28 cellular contexts compared by ENCODE assay signal in the genomic region with DNA sequence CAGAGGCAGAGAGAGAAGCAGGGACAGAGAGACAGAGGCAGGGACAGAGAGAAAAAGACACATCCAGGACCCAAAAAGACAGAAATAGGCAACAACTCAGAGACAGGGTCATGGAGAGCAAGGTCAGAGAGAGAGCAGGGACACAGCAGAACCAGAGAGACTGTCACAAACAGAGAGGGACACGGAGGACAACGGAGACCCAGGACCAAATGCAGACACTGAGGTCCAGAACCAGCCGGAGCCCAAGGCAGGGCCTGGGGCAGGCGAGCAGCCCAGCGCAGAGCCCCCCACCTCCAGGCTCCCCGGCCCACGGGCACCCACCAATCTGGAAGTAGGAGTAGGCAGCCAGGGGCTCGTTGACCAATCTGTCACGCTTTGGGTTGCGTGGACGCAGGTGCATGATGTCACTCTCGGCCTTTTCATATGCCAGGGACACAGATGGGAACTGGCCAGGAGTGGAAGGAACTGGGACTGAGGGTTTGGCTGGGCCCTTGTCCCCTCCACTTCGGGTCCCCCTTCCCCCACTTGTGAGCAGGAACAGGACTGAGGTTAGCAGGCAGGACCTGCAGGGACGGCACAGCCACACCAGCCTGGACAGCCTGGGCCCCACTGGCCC. TPM values are rescaled to one million over a fixed set of nuclear protein-coding genes. Genes with fewer than 3 reads are reported as not detected.
"Had no signal": no experiment of that assay in that cellular context is flagged by ENCODE, and none has a peak within 500 bp of the region (broad histone marks: within the 10 kb centered on the region; RNA-seq: fewer than 3 reads in every experiment).

No MANE protein-coding gene starts in this region.

- H3K4me3 ChIP-seq: cardiac muscle cell had no signal

- H3K9me3 Mint-ChIP-seq: activated CD4-positive, alpha-beta memory T cell treated with anti-CD3 and anti-CD28 coated beads, Interleukin-2, amount 10 ng/mL, durations not matched to agents 7 days and 5 days; activated naive CD4-positive, alpha-beta T cell treated with anti-CD3 and anti-CD28 coated beads for 36 hours; activated T-helper 17 cell treated with anti-CD3 and anti-CD28 coated beads, Interleukin-2, amount 50 U/mL, for 72 hours; T-cell had no signal

- H3K27ac ChIP-seq: brain microvascular endothelial cell, cardiac muscle cell, VCaP had no signal

- DNase-seq: activated CD4-positive, alpha-beta memory T cell treated with anti-CD3 and anti-CD28 coated beads, Interleukin-2, amount 10 ng/mL, durations not matched to agents 7 days and 5 days; activated CD4-positive, alpha-beta T cell treated with anti-CD3 and anti-CD28 coated beads for 36 hours; activated CD4-positive, alpha-beta T cell treated with anti-CD3 and anti-CD28 coated beads, Interleukin-2, amount 50 U/mL, for 1 hour; activated gamma-delta T cell; activated naive CD4-positive, alpha-beta T cell treated with anti-CD3 and anti-CD28 coated beads for 36 hours; activated T-cell treated with anti-CD3 and anti-CD28 coated beads for 4 hours; activated T-cell treated with anti-CD3 and anti-CD28 coated beads, Interleukin-2, amount 50 U/mL, for 48 hours; brain microvascular endothelial cell; cerebellar nuclear complex; KG1; NCI-H1048; NCI-H146; NCI-H2029; NCI-H2107; NCI-H2171 treated with DMSO at 0.1 percent for 48 hours; NCI-H510A treated with DMSO at 0.1 percent for 48 hours; NCI-H69; SIG-M5; T-cell had no signal

- H3K27me3 Mint-ChIP-seq: activated naive CD8-positive, alpha-beta T cell had no signal

- H3K27ac Mint-ChIP-seq: activated CD4-positive, alpha-beta memory T cell treated with anti-CD3 and anti-CD28 coated beads, Interleukin-2, amount 10 ng/mL, durations not matched to agents 7 days and 5 days; activated CD4-positive, alpha-beta T cell treated with anti-CD3 and anti-CD28 coated beads for 36 hours; activated naive CD4-positive, alpha-beta T cell treated with anti-CD3 and anti-CD28 coated beads for 36 hours; activated naive CD8-positive, alpha-beta T cell; activated T-helper 17 cell treated with anti-CD3 and anti-CD28 coated beads, Interleukin-2, amount 50 U/mL, for 72 hours; T-cell had no signal

- H3K36me3 ChIP-seq: brain microvascular endothelial cell, cardiac muscle cell had no signal

- H3K27me3 ChIP-seq: brain microvascular endothelial cell had no signal

- ATAC-seq: activated CD4-positive, alpha-beta T cell treated with anti-CD3 and anti-CD28 coated beads for 36 hours; activated T-helper 17 cell treated with anti-CD3 and anti-CD28 coated beads, Interleukin-2, amount 50 U/mL, for 72 hours; T-cell had no signal

- H3K4me3 Mint-ChIP-seq: activated CD4-positive, alpha-beta memory T cell treated with anti-CD3 and anti-CD28 coated beads, Interleukin-2, amount 10 ng/mL, durations not matched to agents 7 days and 5 days; activated CD4-positive, alpha-beta T cell treated with anti-CD3 and anti-CD28 coated beads for 36 hours; activated naive CD4-positive, alpha-beta T cell treated with anti-CD3 and anti-CD28 coated beads for 36 hours; activated naive CD8-positive, alpha-beta T cell; activated T-helper 17 cell treated with anti-CD3 and anti-CD28 coated beads, Interleukin-2, amount 50 U/mL, for 72 hours; T-cell had no signal

RNA-seq across cellular contexts. Expression of gene ATP4A, which starts 10.0 kb away (rescaled TPM):
- total RNA-seq: activated CD4-positive, alpha-beta memory T cell treated with anti-CD3 and anti-CD28 coated beads, Interleukin-2, amount 10 ng/mL, durations not matched to agents 7 days and 5 days; activated CD4-positive, alpha-beta T cell treated with anti-CD3 and anti-CD28 coated beads for 36 hours; activated CD8-positive, alpha-beta memory T cell treated with anti-CD3 and anti-CD28 coated beads for 36 hours; activated naive CD4-positive, alpha-beta T cell treated with anti-CD3 and anti-CD28 coated beads for 36 hours; activated T-helper 17 cell treated with anti-CD3 and anti-CD28 coated beads, Interleukin-2, amount 50 U/mL, for 72 hours; LHCN-M2; M059J; T-cell; T-helper 2 cell treated with Interferon-gamma antibody and Interleukin-4, amounts not matched to agents 100 ng/mL and 5 ng/mL, for 36 hours had no signal

RNA-seq across cellular contexts. Expression of gene GAPDHS, which starts 20.2 kb away (rescaled TPM):
- total RNA-seq: activated CD4-positive, alpha-beta memory T cell treated with anti-CD3 and anti-CD28 coated beads, Interleukin-2, amount 10 ng/mL, durations not matched to agents 7 days and 5 days; activated CD4-positive, alpha-beta T cell treated with anti-CD3 and anti-CD28 coated beads for 36 hours; activated CD8-positive, alpha-beta memory T cell treated with anti-CD3 and anti-CD28 coated beads for 36 hours; activated naive CD4-positive, alpha-beta T cell treated with anti-CD3 and anti-CD28 coated beads for 36 hours; activated T-helper 17 cell treated with anti-CD3 and anti-CD28 coated beads, Interleukin-2, amount 50 U/mL, for 72 hours; cardiac muscle cell; LHCN-M2; M059J; RPMI7951; T-cell; T-helper 2 cell treated with Interferon-gamma antibody and Interleukin-4, amounts not matched to agents 100 ng/mL and 5 ng/mL, for 36 hours had no signal
- polyA plus RNA-seq: cardiac muscle cell had no signal

RNA-seq across cellular contexts. Expression of gene SBSN, which starts 25.4 kb away (rescaled TPM):
- total RNA-seq: activated CD4-positive, alpha-beta memory T cell treated with anti-CD3 and anti-CD28 coated beads, Interleukin-2, amount 10 ng/mL, durations not matched to agents 7 days and 5 days; activated CD4-positive, alpha-beta T cell treated with anti-CD3 and anti-CD28 coated beads for 36 hours; activated CD8-positive, alpha-beta memory T cell treated with anti-CD3 and anti-CD28 coated beads for 36 hours; activated naive CD4-positive, alpha-beta T cell treated with anti-CD3 and anti-CD28 coated beads for 36 hours; activated T-helper 17 cell treated with anti-CD3 and anti-CD28 coated beads, Interleukin-2, amount 50 U/mL, for 72 hours; LHCN-M2; RPMI7951; T-helper 2 cell treated with Interferon-gamma antibody and Interleukin-4, amounts not matched to agents 100 ng/mL and 5 ng/mL, for 36 hours had no signal
- polyA plus RNA-seq: cardiac muscle cell had no signal

RNA-seq across cellular contexts. Expression of gene PMIS2, which starts 32.5 kb away (rescaled TPM):
- total RNA-seq: activated CD4-positive, alpha-beta memory T cell treated with anti-CD3 and anti-CD28 coated beads, Interleukin-2, amount 10 ng/mL, durations not matched to agents 7 days and 5 days; activated CD4-positive, alpha-beta T cell treated with anti-CD3 and anti-CD28 coated beads for 36 hours; activated CD8-positive, alpha-beta memory T cell treated with anti-CD3 and anti-CD28 coated beads for 36 hours; activated naive CD4-positive, alpha-beta T cell treated with anti-CD3 and anti-CD28 coated beads for 36 hours; activated T-helper 17 cell treated with anti-CD3 and anti-CD28 coated beads, Interleukin-2, amount 50 U/mL, for 72 hours; cardiac muscle cell; LHCN-M2; M059J; RPMI7951; T-cell; T-helper 2 cell treated with Interferon-gamma antibody and Interleukin-4, amounts not matched to agents 100 ng/mL and 5 ng/mL, for 36 hours had no signal
- polyA plus RNA-seq: cardiac muscle cell had no signal
